Comparison of ENCODE assay signal across 10 cellular contexts in genomic region chr6:149128489-149129145, GRCh38.
DNase-seq lines count a peak whose midpoint lies in the region; ATAC-seq and TF ChIP-seq lines count a peak whose summit lies in the region.
"Had no signal": no experiment of that assay in that cellular context is flagged by ENCODE, and none has a peak within 500 bp of the region (broad histone marks: within the 10 kb centered on the region; RNA-seq: fewer than 3 reads in every experiment).

No MANE protein-coding gene starts in this region.

- H3K4me3 Mint-ChIP-seq in T-helper 17 cell, result peak overlapping the region; percentile 5
- no peak overlapping the region for H3K4me3 Mint-ChIP-seq in activated naive CD8-positive, alpha-beta T cell treated with anti-CD3 and anti-CD28 coated beads, Interleukin-2, amount 50 U/mL, for 24 hours
- H3K4me3 Mint-ChIP-seq in naive thymus-derived CD8-positive, alpha-beta T cell, result peak overlapping the region in 9 of 10 donors; percentile 2 to 70 (median 51)
- H3K4me3 Mint-ChIP-seq in osteocyte (ENCODE audit: unreplicated experiment), result no peak overlapping the region

- POLR2A ChIA-PET in naive thymus-derived CD8-positive, alpha-beta T cell (lab: Charles Lee), result interaction anchor here (0.5 to 6.0 kb wide), 11 partner anchors 8 to 211 kb away, joined by 3 to 32 read pairs (median 3); partner anchors contain the start of gene TAB2

- H3K27me3 Mint-ChIP-seq in T-helper 17 cell, result no peaks in the 10 kb centered on the region
- no peaks in the 10 kb centered on the region for H3K27me3 Mint-ChIP-seq in activated naive CD8-positive, alpha-beta T cell treated with anti-CD3 and anti-CD28 coated beads, Interleukin-2, amount 50 U/mL, for 24 hours
- no peaks in the 10 kb centered on the region for H3K27me3 Mint-ChIP-seq in naive thymus-derived CD8-positive, alpha-beta T cell
- no peaks in the 10 kb centered on the region for H3K27me3 Mint-ChIP-seq in osteocyte (ENCODE audit: unreplicated experiment)

- no peaks in the 10 kb centered on the region for H3K9me3 ChIP-seq in T-helper 17 cell (ENCODE audit: control insufficient read depth, low read length, poor library complexity, severe bottlenecking)
- H3K9me3 ChIP-seq: SJCRH30 had no signal

- peak; percentile 12 for DNase-seq in H4 (ENCODE audit: low spot score)
- DNase-seq in T-helper 17 cell, result no peak
- DNase-seq in activated naive CD8-positive, alpha-beta T cell treated with anti-CD3 and anti-CD28 coated beads, Interleukin-2, amount 50 U/mL, for 24 hours, result no peak
- DNase-seq in naive thymus-derived CD8-positive, alpha-beta T cell, result peak in 5 of 10 donors; percentile 3 to 46 (median 21)
- no peak for DNase-seq in osteocyte (ENCODE audit: extremely low spot score, unreplicated experiment)
- DNase-seq in NCI-H2029 treated with DMSO at 0.1 percent for 48 hours (lab: John Stamatoyannopoulos, UW), result no peak
- DNase-seq: Karpas-422, NCI-H446 treated with DMSO at 0.1 percent for 48 hours, SJCRH30 had no signal

- peaks cover 15% of the 10 kb centered on the region for H3K9me3 Mint-ChIP-seq in activated naive CD8-positive, alpha-beta T cell treated with anti-CD3 and anti-CD28 coated beads, Interleukin-2, amount 50 U/mL, for 24 hours
- peaks cover 0 to 11% (median 0%) of the 10 kb centered on the region in 9 donors for H3K9me3 Mint-ChIP-seq in naive thymus-derived CD8-positive, alpha-beta T cell
- H3K9me3 Mint-ChIP-seq in osteocyte (ENCODE audit: unreplicated experiment), result no peaks in the 10 kb centered on the region

- TF ChIP-seq CTCF in osteocyte (IDR thresholded peaks at IDR 0.05), result no peak

- H3K4me1 Mint-ChIP-seq in T-helper 17 cell, result peaks cover 33% of the 10 kb centered on the region
- peaks cover 43% of the 10 kb centered on the region for H3K4me1 Mint-ChIP-seq in activated naive CD8-positive, alpha-beta T cell treated with anti-CD3 and anti-CD28 coated beads, Interleukin-2, amount 50 U/mL, for 24 hours
- H3K4me1 Mint-ChIP-seq in naive thymus-derived CD8-positive, alpha-beta T cell, result peaks cover 38 to 69% (median 58%) of the 10 kb centered on the region in 4 donors
- peaks cover 20% of the 10 kb centered on the region for H3K4me1 Mint-ChIP-seq in osteocyte (ENCODE audit: unreplicated experiment)

- peaks cover 2% of the 10 kb centered on the region for H3K36me3 Mint-ChIP-seq in T-helper 17 cell (ENCODE audit: low read depth)
- no peaks in the 10 kb centered on the region for H3K36me3 Mint-ChIP-seq in activated naive CD8-positive, alpha-beta T cell treated with anti-CD3 and anti-CD28 coated beads, Interleukin-2, amount 50 U/mL, for 24 hours (ENCODE audit: low read depth)
- peaks cover 0 to 14% (median 2%) of the 10 kb centered on the region in 3 donors for H3K36me3 Mint-ChIP-seq in naive thymus-derived CD8-positive, alpha-beta T cell
- no peaks in the 10 kb centered on the region for H3K36me3 Mint-ChIP-seq in osteocyte (ENCODE audit: unreplicated experiment)

- ATAC-seq in T-helper 17 cell, result peak; percentile 74
- peak; percentile 65 for ATAC-seq in activated naive CD8-positive, alpha-beta T cell treated with anti-CD3 and anti-CD28 coated beads, Interleukin-2, amount 50 U/mL, for 24 hours
- ATAC-seq in naive thymus-derived CD8-positive, alpha-beta T cell, result peak; percentile 80 to 85
- no peak for ATAC-seq in GM21526 (IDR thresholded peaks at IDR 0.05; ENCODE audit: low FRiP score, unreplicated experiment)

- H3K27ac Mint-ChIP-seq in T-helper 17 cell (peak overlapping the region; percentile 98), osteocyte (ENCODE audit: unreplicated experiment) (no peak overlapping the region)
- peak overlapping the region; percentile 24 for H3K27ac Mint-ChIP-seq in activated naive CD8-positive, alpha-beta T cell treated with anti-CD3 and anti-CD28 coated beads, Interleukin-2, amount 50 U/mL, for 24 hours
- H3K27ac Mint-ChIP-seq in naive thymus-derived CD8-positive, alpha-beta T cell, result peak overlapping the region; percentile 72 to 98 (median 90)

Comparison
In these comparisons a context has a peak if more than half of its experiments do, and no peak if none do; other contexts are left out.
1. H3K4me3 Mint-ChIP-seq: peak in T-helper 17 cell (single experiment) and naive thymus-derived CD8-positive, alpha-beta T cell (9 of 10); none in activated naive CD8-positive, alpha-beta T cell treated with anti-CD3 and anti-CD28 coated beads, Interleukin-2, amount 50 U/mL, for 24 hours (single experiment) and osteocyte (single experiment).